1 cellular context compared by ENCODE assay signal in genomic region chr15:52124270-52124878, GRCh38.
A peak's percentile ranks its signal among the peaks of the same experiment; 100 is the strongest.
TF ChIP-seq lines count a peak whose summit lies in the region.

No MANE protein-coding gene starts in this region.

TF ChIP-seq in HepG2, 621 proteins besides CTCF, POLR2A, EP300 and RAD21 (continued from another document and continues in another):
- TF ChIP-seq ZNF18 (CRISPR knock-in tag; IDR thresholded peaks at IDR 0.05; ENCODE audit: insufficient replicate concordance) (no peak), SALL2 (CRISPR knock-in tag; IDR thresholded peaks at IDR 0.05) (no peak), IKZF1 (IDR thresholded peaks at IDR 0.05) (no peak), ZFAT (CRISPR knock-in tag; conservative IDR thresholded peaks at IDR 0.05) (no peak), BRD4 (CRISPR knock-in tag; IDR thresholded peaks at IDR 0.05) (no peak), ZFP41 (CRISPR knock-in tag; IDR thresholded peaks at IDR 0.05; ENCODE audit: borderline replicate concordance) (no peak), SATB2 (CRISPR knock-in tag; IDR thresholded peaks at IDR 0.05) (no peak), KLF6 (CRISPR knock-in tag; IDR thresholded peaks at IDR 0.05) (no peak), ZKSCAN5 (CRISPR knock-in tag; IDR thresholded peaks at IDR 0.05) (no peak), TP53 (CRISPR knock-in tag; conservative IDR thresholded peaks at IDR 0.05) (no peak), RARG (CRISPR knock-in tag; IDR thresholded peaks at IDR 0.05; ENCODE audit: low read depth) (no peak), POLR2G (IDR thresholded peaks at IDR 0.05; ENCODE audit: low read depth, low read length) (no peak), POLR2AphosphoS5 (IDR thresholded peaks at IDR 0.05; ENCODE audit: low read depth, low read length) (no peak), SIN3B (IDR thresholded peaks at IDR 0.05; ENCODE audit: low read length) (no peak), ZNF577 (CRISPR knock-in tag; IDR thresholded peaks at IDR 0.05; ENCODE audit: borderline replicate concordance, low read depth) (no peak), GZF1 (CRISPR knock-in tag; IDR thresholded peaks at IDR 0.05) (no peak), AKNA (CRISPR knock-in tag; IDR thresholded peaks at IDR 0.05; ENCODE audit: borderline replicate concordance) (no peak), CBX2 (IDR thresholded peaks at IDR 0.05; ENCODE audit: low read depth, low read length) (no peak), CBX2 (CRISPR knock-in tag; IDR thresholded peaks at IDR 0.05; ENCODE audit: low read depth) (no peak), NR1H2 (CRISPR knock-in tag; IDR thresholded peaks at IDR 0.05; ENCODE audit: borderline replicate concordance, low read depth) (no peak), SRSF4 (IDR thresholded peaks at IDR 0.05; ENCODE audit: low read depth, low read length, poor library complexity, severe bottlenecking) (no peak), ZSCAN29 (CRISPR knock-in tag; conservative IDR thresholded peaks at IDR 0.05) (no peak), HNF1B (CRISPR knock-in tag; IDR thresholded peaks at IDR 0.05) (peak; percentile 45; the same call in 1 of the 2 replicates), GMEB1 (CRISPR knock-in tag; IDR thresholded peaks at IDR 0.05; ENCODE audit: borderline replicate concordance) (no peak), ETV5 (CRISPR knock-in tag; IDR thresholded peaks at IDR 0.05; ENCODE audit: borderline replicate concordance) (peak; percentile 76; the same call in 1 of the 2 replicates), ZBTB8A (CRISPR knock-in tag; IDR thresholded peaks at IDR 0.05; ENCODE audit: borderline replicate concordance, low read depth) (no peak), CREM (IDR thresholded peaks at IDR 0.05) (no peak), CREM (CRISPR knock-in tag; IDR thresholded peaks at IDR 0.05) (no peak), E2F5 (CRISPR knock-in tag; conservative IDR thresholded peaks at IDR 0.05) (no peak), MED1 (CRISPR knock-in tag; IDR thresholded peaks at IDR 0.05) (0 out of 2 replicates have a peak, but pooled peaks have one; percentile 21), ATF3 (CRISPR knock-in tag; IDR thresholded peaks at IDR 0.05) (no peak), ZNF446 (CRISPR knock-in tag; IDR thresholded peaks at IDR 0.05) (no peak), ZNF331 (CRISPR knock-in tag; IDR thresholded peaks at IDR 0.05) (no peak), HMG20A (CRISPR knock-in tag; IDR thresholded peaks at IDR 0.05; ENCODE audit: borderline replicate concordance) (peak; percentile 19; the same call in 1 of the 2 replicates)
- TF ChIP-seq, protein P1, sequence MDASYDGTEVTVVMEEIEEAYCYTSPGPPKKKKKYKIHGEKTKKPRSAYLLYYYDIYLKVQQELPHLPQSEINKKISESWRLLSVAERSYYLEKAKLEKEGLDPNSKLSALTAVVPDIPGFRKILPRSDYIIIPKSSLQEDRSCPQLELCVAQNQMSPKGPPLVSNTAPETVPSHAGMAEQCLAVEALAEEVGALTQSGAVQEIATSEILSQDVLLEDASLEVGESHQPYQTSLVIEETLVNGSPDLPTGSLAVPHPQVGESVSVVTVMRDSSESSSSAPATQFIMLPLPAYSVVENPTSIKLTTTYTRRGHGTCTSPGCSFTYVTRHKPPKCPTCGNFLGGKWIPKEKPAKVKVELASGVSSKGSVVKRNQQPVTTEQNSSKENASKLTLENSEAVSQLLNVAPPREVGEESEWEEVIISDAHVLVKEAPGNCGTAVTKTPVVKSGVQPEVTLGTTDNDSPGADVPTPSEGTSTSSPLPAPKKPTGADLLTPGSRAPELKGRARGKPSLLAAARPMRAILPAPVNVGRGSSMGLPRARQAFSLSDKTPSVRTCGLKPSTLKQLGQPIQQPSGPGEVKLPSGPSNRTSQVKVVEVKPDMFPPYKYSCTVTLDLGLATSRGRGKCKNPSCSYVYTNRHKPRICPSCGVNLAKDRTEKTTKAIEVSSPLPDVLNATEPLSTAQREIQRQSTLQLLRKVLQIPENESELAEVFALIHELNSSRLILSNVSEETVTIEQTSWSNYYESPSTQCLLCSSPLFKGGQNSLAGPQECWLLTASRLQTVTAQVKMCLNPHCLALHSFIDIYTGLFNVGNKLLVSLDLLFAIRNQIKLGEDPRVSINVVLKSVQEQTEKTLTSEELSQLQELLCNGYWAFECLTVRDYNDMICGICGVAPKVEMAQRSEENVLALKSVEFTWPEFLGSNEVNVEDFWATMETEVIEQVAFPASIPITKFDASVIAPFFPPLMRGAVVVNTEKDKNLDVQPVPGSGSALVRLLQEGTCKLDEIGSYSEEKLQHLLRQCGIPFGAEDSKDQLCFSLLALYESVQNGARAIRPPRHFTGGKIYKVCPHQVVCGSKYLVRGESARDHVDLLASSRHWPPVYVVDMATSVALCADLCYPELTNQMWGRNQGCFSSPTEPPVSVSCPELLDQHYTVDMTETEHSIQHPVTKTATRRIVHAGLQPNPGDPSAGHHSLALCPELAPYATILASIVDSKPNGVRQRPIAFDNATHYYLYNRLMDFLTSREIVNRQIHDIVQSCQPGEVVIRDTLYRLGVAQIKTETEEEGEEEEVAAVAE (CRISPR knock-in tag; IDR thresholded peaks at IDR 0.05; ENCODE audit: borderline replicate concordance), result no peak
- TF ChIP-seq, protein P2, sequence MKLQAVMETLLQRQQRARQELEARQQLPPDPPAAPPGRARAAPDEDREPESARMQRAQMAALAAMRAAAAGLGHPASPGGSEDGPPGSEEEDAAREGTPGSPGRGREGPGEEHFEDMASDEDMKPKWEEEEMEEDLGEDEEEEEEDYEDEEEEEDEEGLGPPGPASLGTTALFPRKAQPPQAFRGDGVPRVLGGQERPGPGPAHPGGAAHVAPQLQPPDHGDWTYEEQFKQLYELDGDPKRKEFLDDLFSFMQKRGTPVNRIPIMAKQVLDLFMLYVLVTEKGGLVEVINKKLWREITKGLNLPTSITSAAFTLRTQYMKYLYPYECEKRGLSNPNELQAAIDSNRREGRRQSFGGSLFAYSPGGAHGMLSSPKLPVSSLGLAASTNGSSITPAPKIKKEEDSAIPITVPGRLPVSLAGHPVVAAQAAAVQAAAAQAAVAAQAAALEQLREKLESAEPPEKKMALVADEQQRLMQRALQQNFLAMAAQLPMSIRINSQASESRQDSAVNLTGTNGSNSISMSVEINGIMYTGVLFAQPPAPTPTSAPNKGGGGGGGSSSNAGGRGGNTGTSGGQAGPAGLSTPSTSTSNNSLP (IDR thresholded peaks at IDR 0.05; ENCODE audit: low read depth, low read length), result no peak
- TF ChIP-seq, protein P3, sequence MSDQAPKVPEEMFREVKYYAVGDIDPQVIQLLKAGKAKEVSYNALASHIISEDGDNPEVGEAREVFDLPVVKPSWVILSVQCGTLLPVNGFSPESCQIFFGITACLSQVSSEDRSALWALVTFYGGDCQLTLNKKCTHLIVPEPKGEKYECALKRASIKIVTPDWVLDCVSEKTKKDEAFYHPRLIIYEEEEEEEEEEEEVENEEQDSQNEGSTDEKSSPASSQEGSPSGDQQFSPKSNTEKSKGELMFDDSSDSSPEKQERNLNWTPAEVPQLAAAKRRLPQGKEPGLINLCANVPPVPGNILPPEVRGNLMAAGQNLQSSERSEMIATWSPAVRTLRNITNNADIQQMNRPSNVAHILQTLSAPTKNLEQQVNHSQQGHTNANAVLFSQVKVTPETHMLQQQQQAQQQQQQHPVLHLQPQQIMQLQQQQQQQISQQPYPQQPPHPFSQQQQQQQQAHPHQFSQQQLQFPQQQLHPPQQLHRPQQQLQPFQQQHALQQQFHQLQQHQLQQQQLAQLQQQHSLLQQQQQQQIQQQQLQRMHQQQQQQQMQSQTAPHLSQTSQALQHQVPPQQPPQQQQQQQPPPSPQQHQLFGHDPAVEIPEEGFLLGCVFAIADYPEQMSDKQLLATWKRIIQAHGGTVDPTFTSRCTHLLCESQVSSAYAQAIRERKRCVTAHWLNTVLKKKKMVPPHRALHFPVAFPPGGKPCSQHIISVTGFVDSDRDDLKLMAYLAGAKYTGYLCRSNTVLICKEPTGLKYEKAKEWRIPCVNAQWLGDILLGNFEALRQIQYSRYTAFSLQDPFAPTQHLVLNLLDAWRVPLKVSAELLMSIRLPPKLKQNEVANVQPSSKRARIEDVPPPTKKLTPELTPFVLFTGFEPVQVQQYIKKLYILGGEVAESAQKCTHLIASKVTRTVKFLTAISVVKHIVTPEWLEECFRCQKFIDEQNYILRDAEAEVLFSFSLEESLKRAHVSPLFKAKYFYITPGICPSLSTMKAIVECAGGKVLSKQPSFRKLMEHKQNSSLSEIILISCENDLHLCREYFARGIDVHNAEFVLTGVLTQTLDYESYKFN (CRISPR knock-in tag; conservative IDR thresholded peaks at IDR 0.05), result 0 out of 2 replicates have a peak, but pooled peaks have one; percentile 13
- TF ChIP-seq, protein P4, sequence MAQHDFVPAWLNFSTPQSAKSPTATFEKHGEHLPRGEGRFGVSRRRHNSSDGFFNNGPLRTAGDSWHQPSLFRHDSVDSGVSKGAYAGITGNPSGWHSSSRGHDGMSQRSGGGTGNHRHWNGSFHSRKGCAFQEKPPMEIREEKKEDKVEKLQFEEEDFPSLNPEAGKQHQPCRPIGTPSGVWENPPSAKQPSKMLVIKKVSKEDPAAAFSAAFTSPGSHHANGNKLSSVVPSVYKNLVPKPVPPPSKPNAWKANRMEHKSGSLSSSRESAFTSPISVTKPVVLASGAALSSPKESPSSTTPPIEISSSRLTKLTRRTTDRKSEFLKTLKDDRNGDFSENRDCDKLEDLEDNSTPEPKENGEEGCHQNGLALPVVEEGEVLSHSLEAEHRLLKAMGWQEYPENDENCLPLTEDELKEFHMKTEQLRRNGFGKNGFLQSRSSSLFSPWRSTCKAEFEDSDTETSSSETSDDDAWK (CRISPR knock-in tag; IDR thresholded peaks at IDR 0.05), result no peak
